Comparison of ENCODE assay signal across 28 cellular contexts in genomic region chr10:67308912-67309311, GRCh38.
A peak's percentile ranks its signal among the peaks of the same experiment; 100 is the strongest.
DNase-seq lines count a peak whose midpoint lies in the region; ATAC-seq and TF ChIP-seq lines count a peak whose summit lies in the region.
"Had no signal": no experiment of that assay in that cellular context is flagged by ENCODE, and none has a peak within 500 bp of the region (broad histone marks: within the 10 kb centered on the region; RNA-seq: fewer than 3 reads in every experiment).

No MANE protein-coding gene starts in this region.

- H3K4me3 Mint-ChIP-seq in activated T-helper 17 cell treated with anti-CD3 and anti-CD28 coated beads, Interleukin-2, amount 50 U/mL, for 72 hours = no peak overlapping the region
- H3K4me3 Mint-ChIP-seq in CD8-positive, alpha-beta T cell = no peak overlapping the region
- H3K4me3 Mint-ChIP-seq: B cell; CD14-positive monocyte; T-helper 2 cell treated with Interferon-gamma antibody and Interleukin-4, amounts not matched to agents 5 μg/mL and 100 μg/mL, for 36 hours had no signal

- H3K4me1 ChIP-seq in CD8-positive, alpha-beta T cell (ENCODE audit: insufficient read depth, low read length) = no peaks in the 10 kb centered on the region
- H3K4me1 ChIP-seq: Peyer's patch had no signal

- no peak overlapping the region for H3K27ac Mint-ChIP-seq in activated T-helper 17 cell treated with anti-CD3 and anti-CD28 coated beads, Interleukin-2, amount 50 U/mL, for 72 hours
- no peak overlapping the region for H3K27ac Mint-ChIP-seq in CD8-positive, alpha-beta T cell
- H3K27ac Mint-ChIP-seq: B cell; CD14-positive monocyte; T-helper 2 cell treated with Interferon-gamma antibody and Interleukin-4, amounts not matched to agents 5 μg/mL and 100 μg/mL, for 36 hours had no signal

- H3K36me3 ChIP-seq in GM06990 (ENCODE audit: control insufficient read depth, insufficient read depth, low read length) = no peaks in the 10 kb centered on the region
- H3K36me3 ChIP-seq in CD8-positive, alpha-beta T cell (ENCODE audit: insufficient read depth, low read length) = no peaks in the 10 kb centered on the region
- H3K36me3 ChIP-seq: Peyer's patch had no signal

- no peak overlapping the region for H3K27ac ChIP-seq in CD8-positive, alpha-beta T cell (ENCODE audit: low read depth, low read length)
- H3K27ac ChIP-seq: Peyer's patch had no signal

- H3K27me3 Mint-ChIP-seq in activated T-helper 17 cell treated with anti-CD3 and anti-CD28 coated beads, Interleukin-2, amount 50 U/mL, for 72 hours = peaks cover 5% of the 10 kb centered on the region
- no peaks in the 10 kb centered on the region for H3K27me3 Mint-ChIP-seq in CD8-positive, alpha-beta T cell (ENCODE audit: low read depth)
- H3K27me3 Mint-ChIP-seq: B cell had no signal

- H3K9me3 Mint-ChIP-seq in activated T-helper 17 cell treated with anti-CD3 and anti-CD28 coated beads, Interleukin-2, amount 50 U/mL, for 72 hours = peaks cover 6% of the 10 kb centered on the region
- peaks cover 14% of the 10 kb centered on the region for H3K9me3 Mint-ChIP-seq in CD8-positive, alpha-beta T cell
- H3K9me3 Mint-ChIP-seq: T-helper 2 cell treated with Interferon-gamma antibody and Interleukin-4, amounts not matched to agents 5 μg/mL and 100 μg/mL, for 36 hours had no signal

- POLR2A ChIA-PET in CD8-positive, alpha-beta T cell (lab: Charles Lee) = no interaction called here

- intact Hi-C loops in CD8-positive, alpha-beta T cell (cut with DNase I, micrococcal nuclease) = no loop called here

- peak; percentile 36 for DNase-seq in GM06990 (ENCODE audit: extremely low read depth, insufficient read length)
- no peak for DNase-seq in CD8-positive, alpha-beta T cell
- no peak for DNase-seq in amygdala (lab: John Stamatoyannopoulos, UW)
- DNase-seq in NCI-H1092 treated with DMSO at 0.1 percent for 48 hours (lab: John Stamatoyannopoulos, UW) = no peak
- DNase-seq: Calu3, DMS153, DND-41, HCEC 1CT, IMR-90, KG1, NCI-H1048, NCI-H1417 treated with DMSO at 0.1 percent for 48 hours, NCI-H1694 treated with DMSO at 0.1 percent for 48 hours, NCI-H2081, NCI-H2171, NCI-H226, NCI-H510A, NCI-H69, OCI-M1, Peyer's patch, SHP77 treated with DMSO at 0.1 percent for 48 hours, T-helper 1 cell had no signal

- no peaks in the 10 kb centered on the region for H3K27me3 ChIP-seq in GM06990 (replicated peaks; ENCODE audit: control insufficient read depth, insufficient read depth, low read length)
- no peaks in the 10 kb centered on the region for H3K27me3 ChIP-seq in CD8-positive, alpha-beta T cell (ENCODE audit: insufficient read depth, low read length)
- H3K27me3 ChIP-seq: Peyer's patch had no signal

- no peaks in the 10 kb centered on the region for H3K4me1 Mint-ChIP-seq in activated T-helper 17 cell treated with anti-CD3 and anti-CD28 coated beads, Interleukin-2, amount 50 U/mL, for 72 hours
- H3K4me1 Mint-ChIP-seq in CD8-positive, alpha-beta T cell (ENCODE audit: low read depth) = no peaks in the 10 kb centered on the region
- H3K4me1 Mint-ChIP-seq: B cell, CD14-positive monocyte had no signal

- TF ChIP-seq CTCF in GM06990 (IDR thresholded peaks at IDR 0.05; ENCODE audit: insufficient read depth, low read length, poor library complexity, severe bottlenecking) = no peak
- TF ChIP-seq CTCF in CD8-positive, alpha-beta T cell (IDR thresholded peaks at IDR 0.05) = no peak

- H3K4me3 ChIP-seq in GM06990 (replicated peaks; ENCODE audit: low read depth, low read length) = no peak overlapping the region
- no peak overlapping the region for H3K4me3 ChIP-seq in CD8-positive, alpha-beta T cell (ENCODE audit: low read depth, low read length)
- H3K4me3 ChIP-seq: Peyer's patch had no signal

- ATAC-seq in GM18870 (IDR thresholded peaks at IDR 0.05; ENCODE audit: unreplicated experiment) = peak; percentile 77
- ATAC-seq in HG03064 (IDR thresholded peaks at IDR 0.05; ENCODE audit: low read depth, unreplicated experiment) = peak; percentile 76
- ATAC-seq in activated T-helper 17 cell treated with anti-CD3 and anti-CD28 coated beads, Interleukin-2, amount 50 U/mL, for 72 hours (replicated peaks) = peak; percentile 63
- no peak for ATAC-seq in CD8-positive, alpha-beta T cell

- CTCF ChIA-PET in CD8-positive, alpha-beta T cell (lab: Charles Lee) = no interaction called here

- no peaks in the 10 kb centered on the region for H3K9me3 ChIP-seq in CD8-positive, alpha-beta T cell (ENCODE audit: low read length)
- H3K9me3 ChIP-seq: Peyer's patch had no signal

- no peaks in the 10 kb centered on the region for H3K36me3 Mint-ChIP-seq in activated T-helper 17 cell treated with anti-CD3 and anti-CD28 coated beads, Interleukin-2, amount 50 U/mL, for 72 hours (ENCODE audit: low read depth)
- H3K36me3 Mint-ChIP-seq in CD8-positive, alpha-beta T cell = no peaks in the 10 kb centered on the region
- H3K36me3 Mint-ChIP-seq: CD14-positive monocyte had no signal
